Comparison of ENCODE assay signal across 13 cellular contexts in genomic region chr14:22339277-22339676, GRCh38.
A peak's percentile ranks its signal among the peaks of the same experiment; 100 is the strongest.
DNase-seq lines count a peak whose midpoint lies in the region; ATAC-seq and TF ChIP-seq lines count a peak whose summit lies in the region.
"Had no signal": no experiment of that assay in that cellular context is flagged by ENCODE, and none has a peak within 500 bp of the region (broad histone marks: within the 10 kb centered on the region; RNA-seq: fewer than 3 reads in every experiment).

No MANE protein-coding gene starts in this region.

- no peak overlapping the region for H3K27ac Mint-ChIP-seq in stimulated activated naive CD8-positive, alpha-beta T cell treated with anti-CD3 and anti-CD28 coated beads, Interleukin-15, amount 100 ng/mL, for 72 hours
- H3K27ac Mint-ChIP-seq: activated T-helper 1 cell treated with anti-CD3 and anti-CD28 coated beads, Interleukin-12 subunit alpha, Interleukin-12 subunit beta, Interleukin-2, Interleukin-4 antibody, amounts not matched to agents 30 ng/mL and 10 ng/mL and 1 ng/mL, durations not matched to agents 14 hours and 24 hours and 36 hours; IgD-negative memory B cell had no signal

- no peaks in the 10 kb centered on the region for H3K27me3 ChIP-seq in duodenal mucosa (ENCODE audit: control insufficient read depth in 1 of 2, insufficient read depth in 2 of 2, low read length in 2 of 2)
- H3K27me3 ChIP-seq in lung (ENCODE audit: control insufficient read depth, insufficient read depth) = no peaks in the 10 kb centered on the region

- no TSS peak for BruUV-seq in OCI-LY7 (replicated peaks; lab: Mats Ljungman, UMichigan)

- no peak overlapping the region for H3K9ac ChIP-seq in duodenal mucosa (ENCODE audit: low read depth in 1 of 2, low read length in 2 of 2)

- 58 to 75% methylated on average over 4 of the region's 4 CpGs for WGBS in lung, 2 donors

- no peaks in the 10 kb centered on the region for H3K9me2 ChIP-seq in OCI-LY7 (ENCODE audit: insufficient read depth, low read length)

- intact Hi-C loops in OCI-LY7 (cut with micrococcal nuclease; ENCODE audit: unreplicated experiment) = no loop called here

- CTCF ChIA-PET in OCI-LY7 (lab: Charles Lee; ENCODE audit: unreplicated experiment) = no interaction called here

- no peak overlapping the region for H3K4me2 ChIP-seq in OCI-LY7 (ENCODE audit: low read length)

- POLR2A ChIA-PET in OCI-LY7 (lab: Charles Lee) = no interaction called here

- no peaks in the 10 kb centered on the region for H3K4me1 Mint-ChIP-seq in stimulated activated naive CD8-positive, alpha-beta T cell treated with anti-CD3 and anti-CD28 coated beads, Interleukin-15, amount 100 ng/mL, for 72 hours

- peaks cover 8 to 15% of the 10 kb centered on the region in 2 donors for H3K4me1 ChIP-seq in duodenal mucosa (ENCODE audit: control insufficient read depth in 1 of 2, insufficient read depth in 2 of 2, low read length in 2 of 2)
- H3K4me1 ChIP-seq in lung (ENCODE audit: control insufficient read depth in 2 of 2, insufficient read depth in 2 of 2, low read length in 2 of 2) = no peaks in the 10 kb centered on the region
- no peaks in the 10 kb centered on the region for H3K4me1 ChIP-seq in OCI-LY7 (ENCODE audit: insufficient read depth, low read length, poor library complexity, severe bottlenecking)

- TF ChIP-seq EP300 in Ishikawa (IDR thresholded peaks at IDR 0.05; ENCODE audit: borderline replicate concordance) = no peak

- H3K27me3 Mint-ChIP-seq in stimulated activated naive CD8-positive, alpha-beta T cell treated with anti-CD3 and anti-CD28 coated beads, Interleukin-15, amount 100 ng/mL, for 72 hours = no peaks in the 10 kb centered on the region
- H3K27me3 Mint-ChIP-seq: IgD-negative memory B cell had no signal

- ATAC-seq in lung (ENCODE audit: insufficient read depth, low FRiP score) (no peak), HG03196 (IDR thresholded peaks at IDR 0.05; ENCODE audit: unreplicated experiment) (no peak)
- ATAC-seq in stimulated activated naive CD8-positive, alpha-beta T cell treated with anti-CD3 and anti-CD28 coated beads, Interleukin-15, amount 100 ng/mL, for 72 hours = no peak

- DNase-seq in lung (ENCODE audit: low spot score) (peak; percentile 30), smooth muscle cell of the brain vasculature (ENCODE audit: low read depth, low spot score) (peak; percentile 96), NCI-H69 (lab: John Stamatoyannopoulos, UW) (no peak), OCI-LY7 (ENCODE audit: low spot score) (no peak)
- no peak for DNase-seq in stimulated activated naive CD8-positive, alpha-beta T cell treated with anti-CD3 and anti-CD28 coated beads, Interleukin-15, amount 100 ng/mL, for 72 hours
- DNase-seq: dermis blood vessel endothelial cell, NCI-H2081 had no signal

- no peaks in the 10 kb centered on the region for H3K79me2 ChIP-seq in OCI-LY7 (ENCODE audit: insufficient read depth, low read depth, low read length)

- H3K4me3 Mint-ChIP-seq in stimulated activated naive CD8-positive, alpha-beta T cell treated with anti-CD3 and anti-CD28 coated beads, Interleukin-15, amount 100 ng/mL, for 72 hours = no peak overlapping the region
- H3K4me3 Mint-ChIP-seq: activated T-helper 1 cell treated with anti-CD3 and anti-CD28 coated beads, Interleukin-12 subunit alpha, Interleukin-12 subunit beta, Interleukin-2, Interleukin-4 antibody, amounts not matched to agents 30 ng/mL and 10 ng/mL and 1 ng/mL, durations not matched to agents 14 hours and 24 hours and 36 hours; IgD-negative memory B cell had no signal

- no peaks in the 10 kb centered on the region for H4K20me1 ChIP-seq in OCI-LY7 (ENCODE audit: insufficient read depth, low read length)

- no peak for TF ChIP-seq RAD21 in Ishikawa (IDR thresholded peaks at IDR 0.05; ENCODE audit: low read depth)

- H3K4me3 ChIP-seq in duodenal mucosa (ENCODE audit: low read depth in 1 of 2, low read length in 2 of 2) (no peak overlapping the region), lung (no peak overlapping the region), OCI-LY7 (ENCODE audit: low read depth, low read length, poor library complexity, severe bottlenecking) (no peak overlapping the region)

- no peaks in the 10 kb centered on the region for H3K9me3 Mint-ChIP-seq in stimulated activated naive CD8-positive, alpha-beta T cell treated with anti-CD3 and anti-CD28 coated beads, Interleukin-15, amount 100 ng/mL, for 72 hours
- H3K9me3 Mint-ChIP-seq: activated T-helper 1 cell treated with anti-CD3 and anti-CD28 coated beads, Interleukin-12 subunit alpha, Interleukin-12 subunit beta, Interleukin-2, Interleukin-4 antibody, amounts not matched to agents 30 ng/mL and 10 ng/mL and 1 ng/mL, durations not matched to agents 14 hours and 24 hours and 36 hours had no signal

- H3K36me3 ChIP-seq in duodenal mucosa (ENCODE audit: control insufficient read depth in 1 of 2, insufficient read depth in 2 of 2, low read length in 2 of 2) (no peaks in the 10 kb centered on the region), lung (ENCODE audit: control insufficient read depth in 2 of 2, insufficient read depth in 2 of 2, low read length in 2 of 2) (no peaks in the 10 kb centered on the region), OCI-LY7 (ENCODE audit: insufficient read depth, low read length) (no peaks in the 10 kb centered on the region)

- peak overlapping the region; percentile 27 for H3K27ac ChIP-seq in duodenal mucosa (ENCODE audit: low read depth, low read length)
- H3K27ac ChIP-seq in lung (ENCODE audit: low read depth in 1 of 2, low read length in 1 of 2) = no peak overlapping the region
- H3K27ac ChIP-seq in OCI-LY7 (ENCODE audit: low read depth, low read length, poor library complexity, severe bottlenecking) = no peak overlapping the region
- H3K27ac ChIP-seq: VCaP had no signal

- H3K9me3 ChIP-seq in duodenal mucosa (ENCODE audit: control insufficient read depth in 1 of 2, low read length in 2 of 2) = peaks cover 2 to 8% of the 10 kb centered on the region in 2 donors
- peaks cover 2 to 5% of the 10 kb centered on the region in 2 donors for H3K9me3 ChIP-seq in lung (ENCODE audit: control insufficient read depth in 2 of 2, insufficient read depth in 1 of 2, low read length in 1 of 2)
- peaks cover 16% of the 10 kb centered on the region; the same call in 1 of the 2 replicates for H3K9me3 ChIP-seq in OCI-LY7 (ENCODE audit: low read length)

- TF ChIP-seq CTCF in lung (IDR thresholded peaks at IDR 0.05; ENCODE audit: control extremely low read depth, extremely low read depth) (no peak), OCI-LY7 (conservative IDR thresholded peaks at IDR 0.05; ENCODE audit: low read length) (no peak)

- H2AFZ ChIP-seq in OCI-LY7 (ENCODE audit: low read length) = no peak overlapping the region

TF ChIP-seq in Ishikawa, 13 proteins besides CTCF, POLR2A, EP300 and RAD21:
- TF ChIP-seq USF1 (IDR thresholded peaks at IDR 0.05) (no peak), NFIC (IDR thresholded peaks at IDR 0.05) (peak; percentile 45; the same call in 1 of the 2 replicates)

Comparison
In these comparisons a context has a peak if more than half of its experiments do, and no peak if none do; other contexts are left out.
1. DNase-seq: peak in lung (single experiment) and smooth muscle cell of the brain vasculature (single experiment); none in NCI-H69 (single experiment), stimulated activated naive CD8-positive, alpha-beta T cell treated with anti-CD3 and anti-CD28 coated beads, Interleukin-15, amount 100 ng/mL, for 72 hours (0 of 2) and OCI-LY7 (single experiment).